32 cellular contexts compared by ENCODE assay signal in genomic region chr11:66190776-66191175, GRCh38.
DNase-seq lines count a peak whose midpoint lies in the region; ATAC-seq, FAIRE-seq and TF ChIP-seq lines count a peak whose summit lies in the region.
"Had no signal": no experiment of that assay in that cellular context is flagged by ENCODE, and none has a peak within 500 bp of the region (broad histone marks: within the 10 kb centered on the region; RNA-seq: fewer than 3 reads in every experiment).

No MANE protein-coding gene starts in this region.

- no peak for TF ChIP-seq RAD21 in K562 (CRISPR knock-in tag; conservative IDR thresholded peaks at IDR 0.05 in 1 of 2, IDR thresholded peaks at IDR 0.05 in 1 of 2)

- H3K9me3 ChIP-seq in CD4-positive, alpha-beta T cell (ENCODE audit: control insufficient read depth, low read length), result no peaks in the 10 kb centered on the region
- H3K9me3 ChIP-seq in K562 (replicated peaks; ENCODE audit: control insufficient read depth, insufficient read depth, low read depth, low read length) (no peaks in the 10 kb centered on the region), smooth muscle cell (replicated peaks; ENCODE audit: low read depth) (no peaks in the 10 kb centered on the region)
- H3K9me3 ChIP-seq: ascending aorta, left ventricle myocardium inferior, pancreas had no signal

- peak overlapping the region; percentile 36 for H3K27ac Mint-ChIP-seq in CD4-positive, alpha-beta T cell
- H3K27ac Mint-ChIP-seq: activated naive CD8-positive, alpha-beta T cell treated with anti-CD3 and anti-CD28 coated beads, Interleukin-2, amount 10 ng/mL, durations not matched to agents 7 days and 5 days; GM23338; T-cell had no signal

- H3K36me3 ChIP-seq in K562 (ENCODE audit: control insufficient read depth, insufficient read depth, low read length) (peaks cover 8% of the 10 kb centered on the region; the same call in 2 of the 3 replicates), smooth muscle cell (ENCODE audit: low read depth) (peaks cover 8% of the 10 kb centered on the region)

- no peaks in the 10 kb centered on the region for H3K27me3 ChIP-seq in CD4-positive, alpha-beta T cell (ENCODE audit: control insufficient read depth, insufficient read depth, low read length)
- H3K27me3 ChIP-seq in K562 (ENCODE audit: control insufficient read depth in 2 of 2, insufficient read depth in 2 of 2, low read length in 2 of 2) (no peaks in the 10 kb centered on the region; a peak in 1 of 5 replicates), smooth muscle cell (ENCODE audit: low read depth) (no peaks in the 10 kb centered on the region)
- H3K27me3 ChIP-seq: ascending aorta, BLaER1, pancreas had no signal

- peaks cover 95% of the 10 kb centered on the region for H3K36me3 Mint-ChIP-seq in CD4-positive, alpha-beta T cell (ENCODE audit: low read depth)

- H3K79me2 ChIP-seq in K562 (ENCODE audit: control insufficient read depth, insufficient read depth, low read length) (no peaks in the 10 kb centered on the region), smooth muscle cell (ENCODE audit: low read depth) (peaks cover 45% of the 10 kb centered on the region)

- H4K20me1 ChIP-seq in K562 (replicated peaks; ENCODE audit: control insufficient read depth, insufficient read depth, low read length), result peaks cover 7% of the 10 kb centered on the region; the same call in 1 of the 2 replicates
- H4K20me1 ChIP-seq in smooth muscle cell (ENCODE audit: low read depth), result peaks cover 96% of the 10 kb centered on the region

- H3K9ac ChIP-seq in K562 (ENCODE audit: insufficient read depth in 1 of 2, low read depth in 2 of 2, low read length in 2 of 2) (peak overlapping the region in 1 of 2 experiments; percentile 63; a peak in 1 of 4 replicates), smooth muscle cell (ENCODE audit: low read depth) (no peak overlapping the region)
- H3K9ac ChIP-seq: BLaER1 had no signal

- peaks cover 21% of the 10 kb centered on the region for H3F3A ChIP-seq in smooth muscle cell (ENCODE audit: low read depth)

- H3K4me2 ChIP-seq in K562 (ENCODE audit: insufficient read depth, low read length) (peak overlapping the region; percentile 24), smooth muscle cell (no peak overlapping the region)
- H3K4me2 ChIP-seq: BLaER1, GM23338 had no signal

- in situ Hi-C loops in K562 (cut with MboI) (no loop called here), G401 (cut with HindIII; ENCODE audit: low sequenced_read_pairs) (no loop called here)

- no peak for ATAC-seq in CD4-positive, alpha-beta T cell (ENCODE audit: poor library complexity)
- ATAC-seq in K562 (peak; percentile 54), esophagus mucosa (no peak)
- ATAC-seq: GM23338; stimulated activated naive CD8-positive, alpha-beta T cell treated with anti-CD3 and anti-CD28 coated beads, Interleukin-15, amount 100 ng/mL, for 72 hours; T-cell had no signal

- H2AFZ ChIP-seq in K562 (ENCODE audit: low read depth, low read length), result no peak overlapping the region
- H2AFZ ChIP-seq in smooth muscle cell (ENCODE audit: low read depth), result no peak overlapping the region
- H2AFZ ChIP-seq: GM23338 had no signal

- H3K27ac ChIP-seq in CD4-positive, alpha-beta T cell (ENCODE audit: low read depth, low read length), result peak overlapping the region; percentile 23
- H3K27ac ChIP-seq in K562 (ENCODE audit: extremely low read depth, low read depth, low read length) (no peak overlapping the region; the same call in 2 of the 3 replicates), smooth muscle cell (ENCODE audit: low read depth) (peak overlapping the region; percentile 22)
- H3K27ac ChIP-seq: ascending aorta, BLaER1, coronary artery, left ventricle myocardium inferior, pancreas had no signal

- H3K4me3 ChIP-seq in K562 (no peak overlapping the region), smooth muscle cell (no peak overlapping the region)
- H3K4me3 ChIP-seq: ascending aorta, BLaER1, coronary artery, GM23338, left ventricle myocardium inferior, pancreas had no signal

- TF ChIP-seq EP300 in K562 (IDR thresholded peaks at IDR 0.05; ENCODE audit: low read length), result no peak

- peaks cover 3% of the 10 kb centered on the region for H3K9me1 ChIP-seq in K562 (ENCODE audit: control insufficient read depth, insufficient read depth, low read length)

- no peaks in the 10 kb centered on the region for H3K9me3 Mint-ChIP-seq in CD4-positive, alpha-beta T cell
- H3K9me3 Mint-ChIP-seq: activated naive CD8-positive, alpha-beta T cell treated with anti-CD3 and anti-CD28 coated beads, Interleukin-2, amount 10 ng/mL, durations not matched to agents 7 days and 5 days; GM23338; neural crest cell; T-cell had no signal

- FAIRE-seq in K562 (lab: Jason Lieb, UNC), result no peak
- FAIRE-seq: GM18507, GM19239, islet of Langerhans, pancreas had no signal

- H3K27me3 Mint-ChIP-seq in CD4-positive, alpha-beta T cell, result no peaks in the 10 kb centered on the region
- H3K27me3 Mint-ChIP-seq: activated naive CD8-positive, alpha-beta T cell treated with anti-CD3 and anti-CD28 coated beads, Interleukin-2, amount 10 ng/mL, durations not matched to agents 7 days and 5 days; stimulated activated naive CD8-positive, alpha-beta T cell treated with anti-CD3 and anti-CD28 coated beads, Interleukin-15, amount 100 ng/mL, for 72 hours; T-cell had no signal

- BruUV-seq in K562 (replicated peaks; lab: Mats Ljungman, UMichigan), result no TSS peak

- POLR2A ChIA-PET in CD4-positive, alpha-beta T cell (lab: Charles Lee), result no interaction called here
- POLR2A ChIA-PET in K562 (lab: Yijun Ruan, JAX), result no interaction called here

- no peak for TF ChIP-seq POLR2A in K562 (conservative IDR thresholded peaks at IDR 0.05)

- CTCF ChIA-PET in CD4-positive, alpha-beta T cell (lab: Charles Lee), result no interaction called here
- CTCF ChIA-PET in K562 (lab: Yijun Ruan, JAX; ENCODE audit: low intra/inter-chr PET ratio), result no interaction called here

- H3K4me1 ChIP-seq in K562 (replicated peaks in 1 of 2; ENCODE audit: control insufficient read depth in 2 of 2, insufficient read depth in 2 of 2, low read length in 2 of 2), result peaks cover 7 to 19% of the 10 kb centered on the region in 2 experiments; a peak in 4 of 5 replicates
- peaks cover 10% of the 10 kb centered on the region for H3K4me1 ChIP-seq in smooth muscle cell (ENCODE audit: low read depth)
- H3K4me1 ChIP-seq: pancreas had no signal

- no peak for DNase-seq in CD4-positive, alpha-beta T cell
- DNase-seq in HT-29 (ENCODE audit: low spot score) (peak; percentile 14), K562 (ENCODE audit: extremely low read depth in 1 of 4, low spot score in 3 of 4) (peak in 2 of 4 experiments; percentile 16 to 23), smooth muscle cell (lab: John Stamatoyannopoulos, UW; ENCODE audit: unreplicated experiment) (no peak), G401 (ENCODE audit: low spot score) (no peak)
- no peak for DNase-seq in stimulated activated CD8-positive, alpha-beta memory T cell treated with anti-CD3 and anti-CD28 coated beads, Interleukin-4, amount 100 ng/mL, for 48 hours
- DNase-seq: activated CD4-positive, alpha-beta T cell treated with anti-CD3 and anti-CD28 coated beads, Interleukin-2, amount 50 U/mL, for 48 hours; activated CD8-positive, alpha-beta memory T cell treated with anti-CD3 and anti-CD28 coated beads, Interleukin-2, amount 50 U/mL, for 4 hours; activated naive CD8-positive, alpha-beta T cell treated with anti-CD3 and anti-CD28 coated beads, Interleukin-2, amount 10 ng/mL, durations not matched to agents 7 days and 5 days; Calu3; effector memory CD4-positive, alpha-beta T cell; KG1; left ventricle myocardium inferior; mesenchymal stem cell; NCI-H1092 treated with DMSO at 0.1 percent for 48 hours; NCI-H187; NCI-H2171; NCI-H510A; OCI-M1; pancreas; stimulated activated CD4-positive, alpha-beta T cell treated with anti-CD3 and anti-CD28 coated beads, Interleukin-2, amount 100 ng/mL, for 24 hours; stimulated activated naive CD8-positive, alpha-beta T cell treated with anti-CD3 and anti-CD28 coated beads, Interleukin-15, amount 100 ng/mL, for 72 hours; T-cell had no signal

- H3K4me3 Mint-ChIP-seq in CD4-positive, alpha-beta T cell, result no peak overlapping the region
- H3K4me3 Mint-ChIP-seq: activated naive CD8-positive, alpha-beta T cell treated with anti-CD3 and anti-CD28 coated beads, Interleukin-2, amount 10 ng/mL, durations not matched to agents 7 days and 5 days; GM23338; neural crest cell; stimulated activated naive CD8-positive, alpha-beta T cell treated with anti-CD3 and anti-CD28 coated beads, Interleukin-15, amount 100 ng/mL, for 72 hours; T-cell had no signal

- intact Hi-C loops in CD4-positive, alpha-beta T cell (cut with DNase I, micrococcal nuclease), result no loop called here
- intact Hi-C loops in K562 (cut with micrococcal nuclease), result no loop called here

- 39% methylated on average over 7 of the region's 7 CpGs for WGBS in K562 (ENCODE audit: insufficient coverage, low coverage, missing lambda C conversion rate)
- 42% methylated on average over 7 of the region's 7 CpGs for WGBS in smooth muscle cell (ENCODE audit: low lambda C conversion rate)

- no peak for TF ChIP-seq CTCF in CD4-positive, alpha-beta T cell (IDR thresholded peaks at IDR 0.05)
- TF ChIP-seq CTCF in K562 (IDR thresholded peaks at IDR 0.05 in 2 of 3, conservative IDR thresholded peaks at IDR 0.05 in 1 of 3; ENCODE audit: insufficient read depth in 2 of 3, low read depth in 1 of 3, low read length in 3 of 3) (no peak), smooth muscle cell (IDR thresholded peaks at IDR 0.05; ENCODE audit: borderline replicate concordance, insufficient read depth, poor library complexity, severe bottlenecking) (no peak)

- H3K4me1 Mint-ChIP-seq in CD4-positive, alpha-beta T cell (ENCODE audit: low read depth), result peaks cover 39% of the 10 kb centered on the region

TF ChIP-seq in K562, 482 proteins besides CTCF, POLR2A, EP300 and RAD21 (continues in another document):
- no peak for TF ChIP-seq SAP30 (IDR thresholded peaks at IDR 0.05; ENCODE audit: borderline replicate concordance, insufficient read depth, low read depth, low read length, poor library complexity, severe bottlenecking)
- TF ChIP-seq ZNF57 (CRISPR knock-in tag; IDR thresholded peaks at IDR 0.05), result no peak
- no peak for TF ChIP-seq ZNF780A (CRISPR knock-in tag; IDR thresholded peaks at IDR 0.05)
- TF ChIP-seq ZC3H11A (IDR thresholded peaks at IDR 0.05; ENCODE audit: low read depth, low read length), result no peak
- no peak for TF ChIP-seq MYNN (IDR thresholded peaks at IDR 0.05)
- no peak for TF ChIP-seq MYNN (CRISPR knock-in tag; IDR thresholded peaks at IDR 0.05)
- no peak for TF ChIP-seq ZNF165 (CRISPR knock-in tag; IDR thresholded peaks at IDR 0.05; ENCODE audit: borderline replicate concordance)
